Comparison of ENCODE assay signal across 8 cellular contexts in the genomic region with DNA sequence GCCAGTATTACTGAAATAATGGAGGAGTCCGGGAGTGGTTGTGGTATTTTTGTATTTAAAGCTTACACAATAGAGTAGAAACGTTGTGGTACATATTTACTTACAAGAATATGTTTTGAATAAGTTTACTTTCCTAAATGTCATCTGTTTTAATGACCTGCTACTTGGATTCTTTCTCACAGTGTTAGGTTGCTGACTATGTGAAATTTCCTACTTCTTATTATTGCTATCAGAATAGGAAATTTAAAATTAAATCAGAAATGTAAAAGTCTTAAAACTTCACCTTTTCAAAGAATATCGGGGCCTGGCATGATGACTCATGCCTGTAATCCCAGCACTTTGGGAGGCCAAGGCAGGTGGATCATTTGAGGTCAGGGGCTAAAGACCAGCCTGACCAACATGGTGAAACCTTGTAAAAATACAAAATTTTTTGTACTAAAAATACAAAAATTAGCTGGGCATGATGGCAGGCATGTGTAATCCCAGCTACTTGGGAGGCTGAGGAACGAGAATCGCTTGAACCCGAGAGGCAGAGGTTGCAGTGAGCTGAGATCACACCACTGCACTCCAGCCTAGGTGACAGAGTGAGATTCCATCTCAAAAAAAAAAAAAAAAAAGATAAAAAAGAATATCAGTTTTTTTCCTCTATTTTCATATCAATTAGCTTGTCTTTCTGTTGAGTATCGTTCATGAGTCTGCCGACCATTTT.
DNase-seq lines count a peak whose midpoint lies in the region; ATAC-seq and TF ChIP-seq lines count a peak whose summit lies in the region.

No MANE protein-coding gene starts in this region.

- peak overlapping the region; percentile 99 for H3K27ac Mint-ChIP-seq in activated T-cell treated with anti-CD3 and anti-CD28 coated beads, Interleukin-2, amount 50 U/mL, for 72 hours

- TF ChIP-seq CTCF in upper lobe of right lung (IDR thresholded peaks at IDR 0.05) = no peak

- peak; percentile 43 for DNase-seq in stimulated activated CD4-positive, alpha-beta T cell treated with anti-CD3 and anti-CD28 coated beads, Interleukin-15, amount 100 ng/mL, for 24 hours
- DNase-seq in stimulated activated CD4-positive, alpha-beta T cell treated with anti-CD3 and anti-CD28 coated beads, Interleukin-2, amount 100 ng/mL, for 48 hours = no peak
- DNase-seq in activated T-cell treated with anti-CD3 and anti-CD28 coated beads, Interleukin-2, amount 50 U/mL, for 72 hours = peak in 1 of 2 donors; percentile 37
- DNase-seq in kidney tubule cell (ENCODE audit: low spot score) = peak; percentile 43
- DNase-seq in upper lobe of right lung = no peak
- DNase-seq in hepatic stellate cell (ENCODE audit: low spot score) = no peak
- DNase-seq in NCI-H2029 (lab: John Stamatoyannopoulos, UW) = no peak

- peaks cover 55% of the 10 kb centered on the region for H3K4me1 ChIP-seq in upper lobe of right lung

- no peaks in the 10 kb centered on the region for H3K27me3 Mint-ChIP-seq in activated T-cell treated with anti-CD3 and anti-CD28 coated beads, Interleukin-2, amount 50 U/mL, for 72 hours (ENCODE audit: low read depth)

- H3K9me3 ChIP-seq in upper lobe of right lung = no peaks in the 10 kb centered on the region

- peak overlapping the region; percentile 90 for H3K27ac ChIP-seq in upper lobe of right lung

- H3K27me3 ChIP-seq in upper lobe of right lung = no peaks in the 10 kb centered on the region

- no peaks in the 10 kb centered on the region for H3K36me3 ChIP-seq in upper lobe of right lung

- H3K4me3 Mint-ChIP-seq in activated T-cell treated with anti-CD3 and anti-CD28 coated beads, Interleukin-2, amount 50 U/mL, for 72 hours = peak overlapping the region; percentile 65 to 72

- peaks cover 6 to 13% of the 10 kb centered on the region in 2 donors for H3K36me3 Mint-ChIP-seq in activated T-cell treated with anti-CD3 and anti-CD28 coated beads, Interleukin-2, amount 50 U/mL, for 72 hours (ENCODE audit: insufficient read depth in 2 of 2)

- H3K4me3 ChIP-seq in upper lobe of right lung = no peak overlapping the region

- H3K9me3 Mint-ChIP-seq in activated T-cell treated with anti-CD3 and anti-CD28 coated beads, Interleukin-2, amount 50 U/mL, for 72 hours = no peaks in the 10 kb centered on the region

- no peak for ATAC-seq in activated T-cell treated with anti-CD3 and anti-CD28 coated beads, Interleukin-2, amount 50 U/mL, for 72 hours (replicated peaks in 1 of 2)
- ATAC-seq in upper lobe of right lung = no peak
- no peak for ATAC-seq in GM21423 (IDR thresholded peaks at IDR 0.05; ENCODE audit: unreplicated experiment)

- intact Hi-C loops in upper lobe of right lung (cut with DNase I) = no loop called here

- H3K4me1 Mint-ChIP-seq in activated T-cell treated with anti-CD3 and anti-CD28 coated beads, Interleukin-2, amount 50 U/mL, for 72 hours (ENCODE audit: low read depth) = peaks cover 86% of the 10 kb centered on the region

Comparison
In these comparisons a context has a peak if more than half of its experiments do, and no peak if none do; other contexts are left out.
1. DNase-seq: peak in stimulated activated CD4-positive, alpha-beta T cell treated with anti-CD3 and anti-CD28 coated beads, Interleukin-15, amount 100 ng/mL, for 24 hours (single experiment) and kidney tubule cell (single experiment); none in stimulated activated CD4-positive, alpha-beta T cell treated with anti-CD3 and anti-CD28 coated beads, Interleukin-2, amount 100 ng/mL, for 48 hours (0 of 2), upper lobe of right lung (single experiment), hepatic stellate cell (single experiment) and NCI-H2029 (single experiment).